Comparison of ENCODE assay signal across 10 cellular contexts in genomic region chr11:96134622-96135021, GRCh38.
DNase-seq lines count a peak whose midpoint lies in the region; ATAC-seq and TF ChIP-seq lines count a peak whose summit lies in the region.
"Had no signal": no experiment of that assay in that cellular context is flagged by ENCODE, and none has a peak within 500 bp of the region (broad histone marks: within the 10 kb centered on the region; RNA-seq: fewer than 3 reads in every experiment).

No MANE protein-coding gene starts in this region.

- CTCF ChIA-PET in CD8-positive, alpha-beta T cell (lab: Charles Lee) = interaction anchor here (0.7 to 1.4 kb wide), 3 partner anchors 8 to 209 kb away, joined by 3 to 4 read pairs (median 3); partner anchors contain the start of gene MAML2

- H3K4me3 Mint-ChIP-seq in CD8-positive, alpha-beta T cell = no peak overlapping the region
- H3K4me3 Mint-ChIP-seq in activated naive CD8-positive, alpha-beta T cell = peak overlapping the region; percentile 27

- H3K9me3 ChIP-seq in CD8-positive, alpha-beta T cell (ENCODE audit: low read length) = no peaks in the 10 kb centered on the region
- H3K9me3 ChIP-seq in lower lobe of right lung = no peaks in the 10 kb centered on the region
- H3K9me3 ChIP-seq in effector memory CD4-positive, alpha-beta T cell (ENCODE audit: control insufficient read depth, low read length) = no peaks in the 10 kb centered on the region
- H3K9me3 ChIP-seq: adrenal gland had no signal

- H3K27me3 ChIP-seq in CD8-positive, alpha-beta T cell (ENCODE audit: insufficient read depth, low read length) = no peaks in the 10 kb centered on the region
- H3K27me3 ChIP-seq in lower lobe of right lung (ENCODE audit: low read depth) = no peaks in the 10 kb centered on the region
- no peaks in the 10 kb centered on the region for H3K27me3 ChIP-seq in effector memory CD4-positive, alpha-beta T cell (replicated peaks; ENCODE audit: control insufficient read depth, insufficient read depth, low read length, poor library complexity, severe bottlenecking)
- H3K27me3 ChIP-seq: adrenal gland had no signal

- POLR2A ChIA-PET in CD8-positive, alpha-beta T cell (lab: Charles Lee) = interaction anchor here (2.0 kb wide), 1 partner anchor 207 kb away, joined by 5 read pairs; no protein-coding TSS in a partner anchor

- no peaks in the 10 kb centered on the region for H3K36me3 ChIP-seq in CD8-positive, alpha-beta T cell (ENCODE audit: insufficient read depth, low read length)
- no peaks in the 10 kb centered on the region for H3K36me3 ChIP-seq in lower lobe of right lung
- H3K36me3 ChIP-seq in effector memory CD4-positive, alpha-beta T cell (ENCODE audit: control insufficient read depth, insufficient read depth, low read length) = no peaks in the 10 kb centered on the region
- H3K36me3 ChIP-seq: adrenal gland had no signal

- H3K27me3 Mint-ChIP-seq in CD8-positive, alpha-beta T cell (ENCODE audit: low read depth) = no peaks in the 10 kb centered on the region
- no peaks in the 10 kb centered on the region for H3K27me3 Mint-ChIP-seq in activated naive CD8-positive, alpha-beta T cell

- peaks cover 33% of the 10 kb centered on the region for H3K36me3 Mint-ChIP-seq in CD8-positive, alpha-beta T cell
- peaks cover 24% of the 10 kb centered on the region for H3K36me3 Mint-ChIP-seq in activated naive CD8-positive, alpha-beta T cell

- peaks cover 34% of the 10 kb centered on the region for H3K4me1 ChIP-seq in CD8-positive, alpha-beta T cell (ENCODE audit: insufficient read depth, low read length)
- peaks cover 32% of the 10 kb centered on the region for H3K4me1 ChIP-seq in lower lobe of right lung
- peaks cover 21% of the 10 kb centered on the region for H3K4me1 ChIP-seq in effector memory CD4-positive, alpha-beta T cell (ENCODE audit: control insufficient read depth, insufficient read depth, low read length, poor library complexity, severe bottlenecking)

- TF ChIP-seq CTCF in CD8-positive, alpha-beta T cell (IDR thresholded peaks at IDR 0.05) = no peak
- TF ChIP-seq CTCF in lower lobe of right lung (IDR thresholded peaks at IDR 0.05) = no peak

- peak overlapping the region; percentile 75 for H3K27ac Mint-ChIP-seq in CD8-positive, alpha-beta T cell
- peak overlapping the region; percentile 86 for H3K27ac Mint-ChIP-seq in activated naive CD8-positive, alpha-beta T cell

- intact Hi-C loops in CD8-positive, alpha-beta T cell (cut with DNase I, micrococcal nuclease) = loop anchor here in 1 of 2 experiments (5.0 kb wide), 2 partner anchors 37 to 68 kb away; no protein-coding TSS in a partner anchor
- intact Hi-C loops in lower lobe of right lung (cut with DNase I) = no loop called here

- no peaks in the 10 kb centered on the region for H3K9me3 Mint-ChIP-seq in CD8-positive, alpha-beta T cell
- peaks cover 3% of the 10 kb centered on the region for H3K9me3 Mint-ChIP-seq in activated naive CD8-positive, alpha-beta T cell (ENCODE audit: low read depth)

- H3K27ac ChIP-seq in CD8-positive, alpha-beta T cell (ENCODE audit: low read depth, low read length) = no peak overlapping the region
- peak overlapping the region; percentile 54 for H3K27ac ChIP-seq in lower lobe of right lung
- no peak overlapping the region for H3K27ac ChIP-seq in effector memory CD4-positive, alpha-beta T cell (ENCODE audit: insufficient read depth, low read length, poor library complexity, severe bottlenecking)
- H3K27ac ChIP-seq: adrenal gland had no signal

- ATAC-seq in CD8-positive, alpha-beta T cell = peak; percentile 17
- ATAC-seq in HG02938 (IDR thresholded peaks at IDR 0.05; ENCODE audit: unreplicated experiment) (peak; percentile 82), lower lobe of right lung (peak; percentile 88 to 89)

- peaks cover 65% of the 10 kb centered on the region for H3K4me1 Mint-ChIP-seq in CD8-positive, alpha-beta T cell (ENCODE audit: low read depth)
- peaks cover 76% of the 10 kb centered on the region for H3K4me1 Mint-ChIP-seq in activated naive CD8-positive, alpha-beta T cell (ENCODE audit: low read depth)

- H3K4me3 ChIP-seq in CD8-positive, alpha-beta T cell (ENCODE audit: low read depth, low read length) = no peak overlapping the region
- no peak overlapping the region for H3K4me3 ChIP-seq in lower lobe of right lung
- H3K4me3 ChIP-seq in effector memory CD4-positive, alpha-beta T cell (ENCODE audit: insufficient read depth, low read depth, low read length, poor library complexity, severe bottlenecking) = no peak overlapping the region
- H3K4me3 ChIP-seq: adrenal gland had no signal

- no peak for DNase-seq in CD8-positive, alpha-beta T cell
- DNase-seq in lower lobe of right lung (no peak), superior temporal gyrus (ENCODE audit: extremely low spot score) (no peak), EL (no peak), occipital lobe (lab: John Stamatoyannopoulos, UW) (no peak)
- DNase-seq in effector memory CD4-positive, alpha-beta T cell = no peak
- DNase-seq: adrenal gland, head of caudate nucleus had no signal

Comparison
In these comparisons a context has a peak if more than half of its experiments do, and no peak if none do; other contexts are left out.
1. ATAC-seq: peak in every context shown above with its lines; median percentile 88 in lower lobe of right lung; 82 in HG02938; 17 in CD8-positive, alpha-beta T cell.